Comparison of ENCODE assay signal across 8 cellular contexts in the genomic region with DNA sequence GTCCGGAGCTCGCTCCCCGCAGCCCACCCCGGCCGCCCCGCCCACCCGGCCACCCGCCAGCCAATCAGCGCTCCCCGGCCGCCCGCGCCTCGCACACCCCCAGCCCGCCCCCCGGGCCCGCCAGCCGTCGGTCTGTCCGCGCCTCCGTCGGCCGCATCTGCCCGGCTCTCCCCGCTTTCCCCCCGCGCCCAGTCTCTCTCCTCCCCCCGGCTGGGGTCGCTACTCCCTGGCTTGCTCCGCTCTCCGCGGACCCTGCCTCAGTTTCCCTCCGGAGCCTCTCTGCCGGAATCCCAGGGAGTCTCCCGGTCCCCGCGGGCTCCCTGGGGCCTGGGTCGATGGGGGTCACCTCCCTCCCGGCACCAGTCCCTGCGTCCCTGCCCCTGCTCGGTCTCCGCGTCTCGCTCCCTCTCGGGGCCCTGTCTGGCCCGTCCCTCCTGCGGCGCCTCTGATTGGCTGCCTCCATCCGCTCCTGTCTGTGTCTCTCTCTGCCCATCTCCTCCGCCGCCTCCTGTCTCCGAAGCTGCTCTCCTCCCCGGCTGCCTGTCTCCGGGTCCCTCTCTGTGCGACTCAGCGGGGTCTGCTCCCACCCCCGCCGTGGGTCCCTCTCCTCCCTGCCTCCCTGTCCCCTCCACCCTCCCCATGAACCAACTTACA. TPM values are rescaled to one million over a fixed set of nuclear protein-coding genes. Genes with fewer than 3 reads are reported as not detected.
A peak's percentile ranks its signal among the peaks of the same experiment; 100 is the strongest.
DNase-seq lines count a peak whose midpoint lies in the region; ATAC-seq and TF ChIP-seq lines count a peak whose summit lies in the region.

No MANE protein-coding gene starts in this region.

- intact Hi-C loops in activated CD4-positive, alpha-beta T cell treated with anti-CD3 and anti-CD28 coated beads for 36 hours (cut with DNase I, micrococcal nuclease) = no loop called here
- intact Hi-C loops in stomach (cut with DNase I; ENCODE audit: low total_unique reads) = no loop called here

- H3K4me1 ChIP-seq in iPS DF 6.9 (ENCODE audit: control insufficient read depth, insufficient read depth, low read length) (peaks cover 10% of the 10 kb centered on the region), stomach (peaks cover 20 to 33% (median 26%) of the 10 kb centered on the region in 4 donors)

- peaks cover 5% of the 10 kb centered on the region for H3K4me1 Mint-ChIP-seq in activated CD4-positive, alpha-beta T cell treated with anti-CD3 and anti-CD28 coated beads for 36 hours
- H3K4me1 Mint-ChIP-seq in activated CD4-positive, alpha-beta T cell treated with anti-CD3 and anti-CD28 coated beads, Interleukin-2, amount 10 ng/mL, durations not matched to agents 7 days and 5 days = peaks cover 2% of the 10 kb centered on the region
- H3K4me1 Mint-ChIP-seq in activated naive CD8-positive, alpha-beta T cell (ENCODE audit: low read depth) = peaks cover 16% of the 10 kb centered on the region

- no peak overlapping the region for H3K27ac Mint-ChIP-seq in activated CD4-positive, alpha-beta T cell treated with anti-CD3 and anti-CD28 coated beads for 36 hours
- H3K27ac Mint-ChIP-seq in activated CD4-positive, alpha-beta T cell treated with anti-CD3 and anti-CD28 coated beads, Interleukin-2, amount 10 ng/mL, durations not matched to agents 7 days and 5 days = no peak overlapping the region
- H3K27ac Mint-ChIP-seq in activated naive CD8-positive, alpha-beta T cell = no peak overlapping the region

- POLR2A ChIA-PET in activated CD4-positive, alpha-beta T cell treated with anti-CD3 and anti-CD28 coated beads for 36 hours (lab: Charles Lee) = interaction anchor here (0.6 kb wide), 1 partner anchor 14 kb away, joined by 5 read pairs; no protein-coding TSS in a partner anchor
- POLR2A ChIA-PET in activated CD4-positive, alpha-beta T cell treated with anti-CD3 and anti-CD28 coated beads, Interleukin-2, amount 10 ng/mL, durations not matched to agents 7 days and 5 days (lab: Charles Lee) = no interaction called here

- H3K9me3 ChIP-seq in iPS DF 6.9 (ENCODE audit: control insufficient read depth, insufficient read depth, low read length) = no peaks in the 10 kb centered on the region
- H3K9me3 ChIP-seq in stomach = no peaks in the 10 kb centered on the region

- peak overlapping the region; percentile 46; the same call in 1 of the 2 replicates for H3K4me3 ChIP-seq in iPS DF 6.9 (ENCODE audit: low read length)
- peak overlapping the region; percentile 22 to 42 (median 37) for H3K4me3 ChIP-seq in stomach

- no CpG with 5 or more reads among the region's 59 CpGs for WGBS in iPS DF 6.9 (ENCODE audit: insufficient coverage, insufficient read length)
- 1 to 2% (median 2%) methylated on average over 30 to 58 of the region's 59 CpGs for WGBS in stomach, 5 donors

- H3K36me3 ChIP-seq in iPS DF 6.9 (ENCODE audit: control insufficient read depth, insufficient read depth, low read length) (no peaks in the 10 kb centered on the region), stomach (no peaks in the 10 kb centered on the region)

- H3K27me3 ChIP-seq in iPS DF 6.9 (ENCODE audit: control insufficient read depth, insufficient read depth, low read length) = peaks cover 14% of the 10 kb centered on the region; the same call in 1 of the 2 replicates
- peaks cover 26 to 98% (median 73%) of the 10 kb centered on the region in 3 donors for H3K27me3 ChIP-seq in stomach

- peaks cover 37% of the 10 kb centered on the region for H3K27me3 Mint-ChIP-seq in activated CD4-positive, alpha-beta T cell treated with anti-CD3 and anti-CD28 coated beads for 36 hours
- peaks cover 46% of the 10 kb centered on the region for H3K27me3 Mint-ChIP-seq in activated CD4-positive, alpha-beta T cell treated with anti-CD3 and anti-CD28 coated beads, Interleukin-2, amount 10 ng/mL, durations not matched to agents 7 days and 5 days
- peaks cover 18% of the 10 kb centered on the region for H3K27me3 Mint-ChIP-seq in activated naive CD8-positive, alpha-beta T cell

- no peak for TF ChIP-seq CTCF in stomach (IDR thresholded peaks at IDR 0.05)

- H3K36me3 Mint-ChIP-seq in activated CD4-positive, alpha-beta T cell treated with anti-CD3 and anti-CD28 coated beads for 36 hours (ENCODE audit: low read depth) = no peaks in the 10 kb centered on the region
- peaks cover 3% of the 10 kb centered on the region for H3K36me3 Mint-ChIP-seq in activated CD4-positive, alpha-beta T cell treated with anti-CD3 and anti-CD28 coated beads, Interleukin-2, amount 10 ng/mL, durations not matched to agents 7 days and 5 days (ENCODE audit: low read depth)
- H3K36me3 Mint-ChIP-seq in activated naive CD8-positive, alpha-beta T cell = peaks cover 2% of the 10 kb centered on the region

- H3K27ac ChIP-seq in iPS DF 6.9 (ENCODE audit: low read length) = no peak overlapping the region
- peak overlapping the region in 3 of 5 donors; percentile 43 to 64 (median 55) for H3K27ac ChIP-seq in stomach

- no peak for TF ChIP-seq EP300 in stomach (IDR thresholded peaks at IDR 0.05)

- H3K4me3 Mint-ChIP-seq in activated CD4-positive, alpha-beta T cell treated with anti-CD3 and anti-CD28 coated beads for 36 hours = peak overlapping the region; percentile 58
- no peak overlapping the region for H3K4me3 Mint-ChIP-seq in activated CD4-positive, alpha-beta T cell treated with anti-CD3 and anti-CD28 coated beads, Interleukin-2, amount 10 ng/mL, durations not matched to agents 7 days and 5 days
- peak overlapping the region; percentile 79 for H3K4me3 Mint-ChIP-seq in activated naive CD8-positive, alpha-beta T cell

- no peaks in the 10 kb centered on the region for H3K9me3 Mint-ChIP-seq in activated CD4-positive, alpha-beta T cell treated with anti-CD3 and anti-CD28 coated beads for 36 hours (ENCODE audit: low read depth)
- H3K9me3 Mint-ChIP-seq in activated CD4-positive, alpha-beta T cell treated with anti-CD3 and anti-CD28 coated beads, Interleukin-2, amount 10 ng/mL, durations not matched to agents 7 days and 5 days = no peaks in the 10 kb centered on the region
- no peaks in the 10 kb centered on the region for H3K9me3 Mint-ChIP-seq in activated naive CD8-positive, alpha-beta T cell (ENCODE audit: low read depth)

- CTCF ChIA-PET in activated CD4-positive, alpha-beta T cell treated with anti-CD3 and anti-CD28 coated beads for 36 hours (lab: Charles Lee) = interaction anchor here (0.8 kb wide), 1 partner anchor 29 kb away, joined by 3 read pairs; no protein-coding TSS in a partner anchor
- CTCF ChIA-PET in activated CD4-positive, alpha-beta T cell treated with anti-CD3 and anti-CD28 coated beads, Interleukin-2, amount 10 ng/mL, durations not matched to agents 7 days and 5 days (lab: Charles Lee) = interaction anchor here (1.1 kb wide), 1 partner anchor 15 kb away, joined by 3 read pairs; the partner anchor contains the start of gene TMEM238

- no peak for TF ChIP-seq POLR2A in stomach (IDR thresholded peaks at IDR 0.05)

- peak; percentile 77 for ATAC-seq in activated CD4-positive, alpha-beta T cell treated with anti-CD3 and anti-CD28 coated beads for 36 hours
- no peak for ATAC-seq in GM18873 (IDR thresholded peaks at IDR 0.05; ENCODE audit: low FRiP score, unreplicated experiment)

- peak; percentile 60 for DNase-seq in activated CD4-positive, alpha-beta T cell treated with anti-CD3 and anti-CD28 coated beads for 36 hours
- no peak for DNase-seq in activated CD4-positive, alpha-beta T cell treated with anti-CD3 and anti-CD28 coated beads, Interleukin-2, amount 10 ng/mL, durations not matched to agents 7 days and 5 days
- peak; percentile 35 for DNase-seq in NCI-H510A (lab: John Stamatoyannopoulos, UW)
- no peak for DNase-seq in iPS DF 6.9 (ENCODE audit: low read depth, low spot score)
- DNase-seq in stomach = no peak
- no peak for DNase-seq in superior temporal gyrus (ENCODE audit: extremely low spot score)

RNA-seq across cellular contexts. Expression of gene IL11, which starts 0.5 kb away (rescaled TPM):
- under 1 TPM; 0.09 to 0.18 TPM for total RNA-seq in activated CD4-positive, alpha-beta T cell treated with anti-CD3 and anti-CD28 coated beads for 36 hours
- total RNA-seq in activated CD4-positive, alpha-beta T cell treated with anti-CD3 and anti-CD28 coated beads, Interleukin-2, amount 10 ng/mL, durations not matched to agents 7 days and 5 days = under 1 TPM; 0.27 TPM
- 1 to 10 TPM in 2 of 5 donors, not detected in 3; 1.3 TPM for total RNA-seq in stomach
- 10 to 100 TPM in 1 of 3 donors, 1 to 10 TPM in 2; 1.0 to 17.4 (median 1.4) TPM for polyA plus RNA-seq in stomach

RNA-seq across cellular contexts. Expression of gene GARIN5B, which starts 6.7 kb away (rescaled TPM):
- not detected for total RNA-seq in activated CD4-positive, alpha-beta T cell treated with anti-CD3 and anti-CD28 coated beads for 36 hours
- total RNA-seq in activated CD4-positive, alpha-beta T cell treated with anti-CD3 and anti-CD28 coated beads, Interleukin-2, amount 10 ng/mL, durations not matched to agents 7 days and 5 days = not detected
- total RNA-seq in stomach = not detected
- not detected for polyA plus RNA-seq in stomach

RNA-seq across cellular contexts. Expression of gene TMEM190, which starts 6.8 kb away (rescaled TPM):
- total RNA-seq in activated CD4-positive, alpha-beta T cell treated with anti-CD3 and anti-CD28 coated beads for 36 hours = not detected
- not detected for total RNA-seq in activated CD4-positive, alpha-beta T cell treated with anti-CD3 and anti-CD28 coated beads, Interleukin-2, amount 10 ng/mL, durations not matched to agents 7 days and 5 days
- not detected for total RNA-seq in stomach
- 1 to 10 TPM in 1 of 3 donors, under 1 TPM in 1, not detected in 1; 0.68 to 1.3 TPM for polyA plus RNA-seq in stomach

RNA-seq across cellular contexts. Expression of gene TMEM238, which starts 14.3 kb away (rescaled TPM):
- 1 to 10 TPM; 5.9 to 6.3 TPM for total RNA-seq in activated CD4-positive, alpha-beta T cell treated with anti-CD3 and anti-CD28 coated beads for 36 hours
- total RNA-seq in activated CD4-positive, alpha-beta T cell treated with anti-CD3 and anti-CD28 coated beads, Interleukin-2, amount 10 ng/mL, durations not matched to agents 7 days and 5 days = 10 to 100 TPM; 20.6 to 29.8 TPM
- total RNA-seq in stomach = 100 to 1,000 TPM in 1 of 5 donors, 10 to 100 TPM in 1, 1 to 10 TPM in 1, not detected in 2; 5.4 to 504 (median 36.1) TPM
- under 1 TPM in 2 of 3 donors, not detected in 1; 0.75 to 0.83 TPM for polyA plus RNA-seq in stomach

RNA-seq across cellular contexts. Expression of gene COX6B2, which starts 15.3 kb away (rescaled TPM):
- total RNA-seq in activated CD4-positive, alpha-beta T cell treated with anti-CD3 and anti-CD28 coated beads for 36 hours = under 1 TPM; 0.14 to 0.30 TPM
- not detected for total RNA-seq in activated CD4-positive, alpha-beta T cell treated with anti-CD3 and anti-CD28 coated beads, Interleukin-2, amount 10 ng/mL, durations not matched to agents 7 days and 5 days
- total RNA-seq in stomach = 10 to 100 TPM in 1 of 5 donors, not detected in 4; 18.2 TPM
- under 1 TPM in 2 of 3 donors, not detected in 1; 0.19 to 0.93 TPM for polyA plus RNA-seq in stomach

Comparison
In these comparisons a context has a peak if more than half of its experiments do, and no peak if none do; other contexts are left out.
1. DNase-seq: peak in activated CD4-positive, alpha-beta T cell treated with anti-CD3 and anti-CD28 coated beads for 36 hours (single experiment) and NCI-H510A (single experiment); none in activated CD4-positive, alpha-beta T cell treated with anti-CD3 and anti-CD28 coated beads, Interleukin-2, amount 10 ng/mL, durations not matched to agents 7 days and 5 days (single experiment), iPS DF 6.9 (single experiment), stomach (single experiment) and superior temporal gyrus (single experiment).